ENCODE assay signal across 12 cellular contexts in genomic region chr1:172145656-172146055, GRCh38.
DNase-seq lines count a peak whose midpoint lies in the region; ATAC-seq and TF ChIP-seq lines count a peak whose summit lies in the region.
"Had no signal": no experiment of that assay in that cellular context is flagged by ENCODE, and none has a peak within 500 bp of the region (broad histone marks: within the 10 kb centered on the region; RNA-seq: fewer than 3 reads in every experiment).

No MANE protein-coding gene starts in this region.

- H3K27me3 Mint-ChIP-seq in T-helper 1 cell treated with Interleukin-12 subunit alpha and Interleukin-12 subunit beta and Interleukin-4 antibody, amounts not matched to agents 30 μg/mL and 1 μg/mL, for 36 hours (ENCODE audit: low read depth): no peaks in the 10 kb centered on the region
- H3K27me3 Mint-ChIP-seq in CD4-positive, alpha-beta memory T cell: no peaks in the 10 kb centered on the region

- intact Hi-C loops in testis (cut with DNase I; ENCODE audit: low total_unique reads): no loop called here
- intact Hi-C loops in CD4-positive, alpha-beta memory T cell (cut with micrococcal nuclease): no loop called here

- peak overlapping the region in 1 of 2 donors; percentile 37 for H3K9ac ChIP-seq in duodenal mucosa (ENCODE audit: low read depth in 1 of 2, low read length in 2 of 2)

- no peak for DNase-seq in T-helper 1 cell
- DNase-seq in testis: no peak
- DNase-seq in GM19240 (ENCODE audit: insufficient read length, low spot score): no peak
- DNase-seq in CD4-positive, alpha-beta memory T cell: no peak
- DNase-seq: DMS53, NCI-H1105 treated with DMSO at 0.1 percent for 48 hours had no signal

- peak overlapping the region; percentile 18 for H3K27ac Mint-ChIP-seq in T-helper 1 cell treated with Interleukin-12 subunit alpha and Interleukin-12 subunit beta and Interleukin-4 antibody, amounts not matched to agents 30 μg/mL and 1 μg/mL, for 36 hours
- no peak overlapping the region for H3K27ac Mint-ChIP-seq in CD4-positive, alpha-beta memory T cell

- H3K36me3 Mint-ChIP-seq in T-helper 1 cell treated with Interleukin-12 subunit alpha and Interleukin-12 subunit beta and Interleukin-4 antibody, amounts not matched to agents 30 μg/mL and 1 μg/mL, for 36 hours (ENCODE audit: low read depth): no peaks in the 10 kb centered on the region
- no peaks in the 10 kb centered on the region for H3K36me3 Mint-ChIP-seq in CD4-positive, alpha-beta memory T cell

- H3K4me3 ChIP-seq in duodenal mucosa (ENCODE audit: low read depth in 1 of 2, low read length in 2 of 2) (no peak overlapping the region), muscle layer of duodenum (ENCODE audit: low read depth in 1 of 2, low read length in 2 of 2) (peak overlapping the region; percentile 50 to 84), testis (peak overlapping the region in 1 of 2 donors; percentile 65)
- H3K4me3 ChIP-seq in CD4-positive, alpha-beta memory T cell (ENCODE audit: low read length in 2 of 2): no peak overlapping the region
- H3K4me3 ChIP-seq: HAP-1 had no signal

- POLR2A ChIA-PET in CD4-positive, alpha-beta memory T cell (lab: Charles Lee; ENCODE audit: partially characterized antibody): no interaction called here

- CTCF ChIA-PET in CD4-positive, alpha-beta memory T cell (lab: Charles Lee; ENCODE audit: partially characterized antibody): no interaction called here

- TF ChIP-seq CTCF in testis (IDR thresholded peaks at IDR 0.05): no peak

- H3K9me3 Mint-ChIP-seq in T-helper 1 cell treated with Interleukin-12 subunit alpha and Interleukin-12 subunit beta and Interleukin-4 antibody, amounts not matched to agents 30 μg/mL and 1 μg/mL, for 36 hours: no peaks in the 10 kb centered on the region
- H3K9me3 Mint-ChIP-seq in CD4-positive, alpha-beta memory T cell: peaks cover 0 to 2% (median 0%) of the 10 kb centered on the region in 8 donors

- no peak overlapping the region for H3K4me3 Mint-ChIP-seq in T-helper 1 cell treated with Interleukin-12 subunit alpha and Interleukin-12 subunit beta and Interleukin-4 antibody, amounts not matched to agents 30 μg/mL and 1 μg/mL, for 36 hours
- H3K4me3 Mint-ChIP-seq in CD4-positive, alpha-beta memory T cell: no peak overlapping the region

- peak overlapping the region; percentile 76 for H3K27ac ChIP-seq in duodenal mucosa (ENCODE audit: low read depth, low read length)
- H3K27ac ChIP-seq in muscle layer of duodenum (ENCODE audit: low read length): peak overlapping the region; percentile 95
- H3K27ac ChIP-seq in testis: peak overlapping the region; percentile 86 to 87
- no peak overlapping the region for H3K27ac ChIP-seq in CD4-positive, alpha-beta memory T cell (ENCODE audit: low read depth, low read length)
- H3K27ac ChIP-seq: 22Rv1 had no signal

- no peaks in the 10 kb centered on the region for H3K36me3 ChIP-seq in duodenal mucosa (ENCODE audit: control insufficient read depth in 1 of 2, insufficient read depth in 2 of 2, low read length in 2 of 2)
- peaks cover 0 to 15% of the 10 kb centered on the region in 2 donors for H3K36me3 ChIP-seq in muscle layer of duodenum (ENCODE audit: control insufficient read depth in 1 of 2, insufficient read depth in 2 of 2, low read length in 2 of 2)
- no peaks in the 10 kb centered on the region for H3K36me3 ChIP-seq in testis (ENCODE audit: low read depth, missing control alignments)
- no peaks in the 10 kb centered on the region for H3K36me3 ChIP-seq in CD4-positive, alpha-beta memory T cell (ENCODE audit: insufficient read depth, low read length)
- H3K36me3 ChIP-seq: HAP-1 had no signal

- H3K27me3 ChIP-seq in duodenal mucosa (ENCODE audit: control insufficient read depth in 1 of 2, insufficient read depth in 2 of 2, low read length in 2 of 2) (no peaks in the 10 kb centered on the region), muscle layer of duodenum (ENCODE audit: low read depth, low read length) (no peaks in the 10 kb centered on the region), testis (no peaks in the 10 kb centered on the region)
- H3K27me3 ChIP-seq in CD4-positive, alpha-beta memory T cell (ENCODE audit: insufficient read depth, low read length): no peaks in the 10 kb centered on the region

- H3K9me3 ChIP-seq in duodenal mucosa (ENCODE audit: control insufficient read depth in 1 of 2, low read length in 2 of 2) (no peaks in the 10 kb centered on the region), muscle layer of duodenum (ENCODE audit: control insufficient read depth in 1 of 2, low read length in 2 of 2) (no peaks in the 10 kb centered on the region), testis (no peaks in the 10 kb centered on the region)
- H3K9me3 ChIP-seq in CD4-positive, alpha-beta memory T cell (ENCODE audit: control insufficient read depth in 1 of 2, low read length in 2 of 2): no peaks in the 10 kb centered on the region
- H3K9me3 ChIP-seq: HAP-1 had no signal

- H3K4me1 ChIP-seq in duodenal mucosa (ENCODE audit: control insufficient read depth in 1 of 2, insufficient read depth in 2 of 2, low read length in 2 of 2): peaks cover 0 to 13% of the 10 kb centered on the region in 2 donors
- peaks cover 0 to 4% of the 10 kb centered on the region in 2 donors for H3K4me1 ChIP-seq in muscle layer of duodenum (ENCODE audit: control insufficient read depth in 1 of 2, insufficient read depth in 2 of 2, low read length in 2 of 2)
- peaks cover 7% of the 10 kb centered on the region for H3K4me1 ChIP-seq in testis
- no peaks in the 10 kb centered on the region for H3K4me1 ChIP-seq in CD4-positive, alpha-beta memory T cell (ENCODE audit: insufficient read depth, low read length)

- no peak for TF ChIP-seq POLR2A in testis (IDR thresholded peaks at IDR 0.05)

- ATAC-seq in HG03280 (IDR thresholded peaks at IDR 0.05; ENCODE audit: unreplicated experiment): no peak

- WGBS in testis, 2 donors: 31 to 37% methylated on average over 6 of the region's 6 CpGs

- peaks cover 5% of the 10 kb centered on the region for H3K4me1 Mint-ChIP-seq in T-helper 1 cell treated with Interleukin-12 subunit alpha and Interleukin-12 subunit beta and Interleukin-4 antibody, amounts not matched to agents 30 μg/mL and 1 μg/mL, for 36 hours (ENCODE audit: low read depth)
- H3K4me1 Mint-ChIP-seq in CD4-positive, alpha-beta memory T cell: peaks cover 0 to 7% (median 4%) of the 10 kb centered on the region in 4 donors

Comparison
In these comparisons a context has a peak if more than half of its experiments do, and no peak if none do; other contexts are left out.
1. H3K4me3 ChIP-seq: peak in muscle layer of duodenum (2 of 2); none in duodenal mucosa (0 of 2) and CD4-positive, alpha-beta memory T cell (0 of 2).